12 cellular contexts compared by ENCODE assay signal in genomic region chr4:159358226-159358625, GRCh38.
DNase-seq lines count a peak whose midpoint lies in the region; ATAC-seq and TF ChIP-seq lines count a peak whose summit lies in the region.
"Had no signal": no experiment of that assay in that cellular context is flagged by ENCODE, and none has a peak within 500 bp of the region (broad histone marks: within the 10 kb centered on the region; RNA-seq: fewer than 3 reads in every experiment).

No MANE protein-coding gene starts in this region.

- CTCF ChIA-PET in AG04449 (lab: Yijun Ruan, JAX), result interaction anchor here (1.5 kb wide), 1 partner anchor 10 kb away, joined by 4 read pairs; no protein-coding TSS in a partner anchor

- no peak for TF ChIP-seq POLR2A in erythroblast (IDR thresholded peaks at IDR 0.05; ENCODE audit: low read length)

- POLR2A ChIA-PET in AG04449 (lab: Yijun Ruan, JAX), result no interaction called here

- no peak overlapping the region for H3K4me3 ChIP-seq in AG04449 (ENCODE audit: low read depth, low read length)
- H3K4me3 ChIP-seq in epithelial cell of esophagus (ENCODE audit: low read length), result no peak overlapping the region

- TF ChIP-seq CTCF in AG04449 (IDR thresholded peaks at IDR 0.05; ENCODE audit: insufficient read depth, low read length, missing control alignments) (no peak), epithelial cell of esophagus (IDR thresholded peaks at IDR 0.05; ENCODE audit: insufficient read depth, low read depth, low read length, missing control alignments) (no peak)

- peak; percentile 63 for DNase-seq in AG04449 (ENCODE audit: low read depth, low spot score)
- DNase-seq in NCI-H226, result peak; percentile 38
- DNase-seq in epithelial cell of esophagus (ENCODE audit: low read depth), result peak; percentile 68
- DNase-seq in myocyte (ENCODE audit: low read depth), result peak; percentile 48
- DNase-seq in erythroblast (lab: John Stamatoyannopoulos, UW), result no peak
- DNase-seq in DMS79 treated with DMSO at 0.1 percent for 48 hours (lab: John Stamatoyannopoulos, UW), result no peak
- no peak for DNase-seq in NCI-H774 (lab: John Stamatoyannopoulos, UW)
- DNase-seq: activated T-cell treated with anti-CD3 and anti-CD28 coated beads, Interleukin-2, amount 50 U/mL, for 72 hours; left cardiac atrium; NCI-H1092 treated with DMSO at 0.1 percent for 48 hours; retina had no signal

- ATAC-seq in HG02798 (IDR thresholded peaks at IDR 0.05; ENCODE audit: poor library complexity, unreplicated experiment), result no peak
- ATAC-seq: activated T-cell treated with anti-CD3 and anti-CD28 coated beads, Interleukin-2, amount 50 U/mL, for 72 hours had no signal

Comparison
In these comparisons a context has a peak if more than half of its experiments do, and no peak if none do; other contexts are left out.
1. DNase-seq: peak in AG04449 (single experiment), NCI-H226 (single experiment), epithelial cell of esophagus (single experiment) and myocyte (single experiment); none in erythroblast (0 of 2), DMS79 treated with DMSO at 0.1 percent for 48 hours (single experiment) and NCI-H774 (single experiment).